24 cellular contexts compared by ENCODE assay signal in genomic region chr7:129159539-129159938, GRCh38. TPM values are rescaled to one million over a fixed set of nuclear protein-coding genes. Genes with fewer than 3 reads are reported as not detected.
"Had no signal": no experiment of that assay in that cellular context is flagged by ENCODE, and none has a peak within 500 bp of the region (broad histone marks: within the 10 kb centered on the region; RNA-seq: fewer than 3 reads in every experiment).

No MANE protein-coding gene starts in this region.

- H3K27ac ChIP-seq: body of pancreas, thoracic aorta, vagina, VCaP had no signal

- H3K9me3 ChIP-seq: body of pancreas, mucosa of descending colon, thoracic aorta, vagina had no signal

- H3K9me3 Mint-ChIP-seq: activated CD4-positive, alpha-beta T cell treated with anti-CD3 and anti-CD28 coated beads, Interleukin-2, amount 10 ng/mL, durations not matched to agents 7 days and 5 days; activated CD8-positive, alpha-beta T cell treated with anti-CD3 and anti-CD28 coated beads for 36 hours; activated naive CD8-positive, alpha-beta T cell treated with anti-CD3 and anti-CD28 coated beads, Interleukin-2, amount 50 U/mL, for 24 hours; activated T-helper 1 cell treated with anti-CD3 and anti-CD28 coated beads, Interleukin-12 subunit alpha, Interleukin-12 subunit beta, Interleukin-2, Interleukin-4 antibody, amounts not matched to agents 30 ng/mL and 10 ng/mL and 1 ng/mL, durations not matched to agents 14 hours and 24 hours and 36 hours; natural killer cell; T-cell; T-helper 2 cell treated with Interferon-gamma antibody and Interleukin-4, amounts not matched to agents 5 μg/mL and 100 μg/mL, for 36 hours; type B pancreatic cell had no signal

- H3K36me3 Mint-ChIP-seq: natural killer cell, T-cell, type B pancreatic cell had no signal

- H3K4me3 Mint-ChIP-seq: activated CD4-positive, alpha-beta T cell treated with anti-CD3 and anti-CD28 coated beads, Interleukin-2, amount 10 ng/mL, durations not matched to agents 7 days and 5 days; activated CD8-positive, alpha-beta T cell treated with anti-CD3 and anti-CD28 coated beads for 36 hours; activated naive CD8-positive, alpha-beta T cell treated with anti-CD3 and anti-CD28 coated beads, Interleukin-2, amount 50 U/mL, for 24 hours; activated T-helper 1 cell treated with anti-CD3 and anti-CD28 coated beads, Interleukin-12 subunit alpha, Interleukin-12 subunit beta, Interleukin-2, Interleukin-4 antibody, amounts not matched to agents 30 ng/mL and 10 ng/mL and 1 ng/mL, durations not matched to agents 14 hours and 24 hours and 36 hours; natural killer cell; T-cell; T-helper 2 cell treated with Interferon-gamma antibody and Interleukin-4, amounts not matched to agents 5 μg/mL and 100 μg/mL, for 36 hours; type B pancreatic cell had no signal

- H3K4me1 ChIP-seq: body of pancreas, vagina had no signal

- DNase-seq: activated CD4-positive, alpha-beta T cell treated with anti-CD3 and anti-CD28 coated beads, Interleukin-2, amount 10 ng/mL, durations not matched to agents 7 days and 5 days; activated CD4-positive, CD25-positive, alpha-beta regulatory T cell treated with anti-CD3 and anti-CD28 coated beads, Interleukin-2, amount 50 U/mL, for 72 hours; activated CD8-positive, alpha-beta T cell treated with anti-CD3 and anti-CD28 coated beads for 36 hours; activated gamma-delta T cell; activated naive CD4-positive, alpha-beta T cell treated with anti-CD3 and anti-CD28 coated beads, Interleukin-2, amount 50 U/mL, for 16 hours; activated naive CD8-positive, alpha-beta T cell treated with anti-CD3 and anti-CD28 coated beads, Interleukin-2, amount 50 U/mL, for 24 hours; caudate nucleus; dermis blood vessel endothelial cell; effector CD8-positive, alpha-beta T cell; foreskin melanocyte; mucosa of descending colon; natural killer cell; small intestine; stimulated activated naive CD4-positive, alpha-beta T cell treated with Interleukin-2 at 50 U/mL for 16 hours; T-cell had no signal

- H3K27ac Mint-ChIP-seq: activated CD4-positive, alpha-beta T cell treated with anti-CD3 and anti-CD28 coated beads, Interleukin-2, amount 10 ng/mL, durations not matched to agents 7 days and 5 days; activated CD8-positive, alpha-beta T cell treated with anti-CD3 and anti-CD28 coated beads for 36 hours; activated naive CD8-positive, alpha-beta T cell treated with anti-CD3 and anti-CD28 coated beads, Interleukin-2, amount 50 U/mL, for 24 hours; activated T-helper 1 cell treated with anti-CD3 and anti-CD28 coated beads, Interleukin-12 subunit alpha, Interleukin-12 subunit beta, Interleukin-2, Interleukin-4 antibody, amounts not matched to agents 30 ng/mL and 10 ng/mL and 1 ng/mL, durations not matched to agents 14 hours and 24 hours and 36 hours; natural killer cell; progenitor cell of endocrine pancreas; T-cell; T-helper 2 cell treated with Interferon-gamma antibody and Interleukin-4, amounts not matched to agents 5 μg/mL and 100 μg/mL, for 36 hours; type B pancreatic cell had no signal

- H3K4me3 ChIP-seq: body of pancreas, mucosa of descending colon, thoracic aorta, vagina had no signal

- H3K4me1 Mint-ChIP-seq: activated CD4-positive, alpha-beta T cell treated with anti-CD3 and anti-CD28 coated beads, Interleukin-2, amount 10 ng/mL, durations not matched to agents 7 days and 5 days; activated naive CD8-positive, alpha-beta T cell treated with anti-CD3 and anti-CD28 coated beads, Interleukin-2, amount 50 U/mL, for 24 hours; natural killer cell had no signal

- H3K36me3 ChIP-seq: thoracic aorta, vagina had no signal

- H3K27me3 Mint-ChIP-seq: activated CD4-positive, alpha-beta T cell treated with anti-CD3 and anti-CD28 coated beads, Interleukin-2, amount 10 ng/mL, durations not matched to agents 7 days and 5 days; activated CD8-positive, alpha-beta T cell treated with anti-CD3 and anti-CD28 coated beads for 36 hours; activated naive CD8-positive, alpha-beta T cell treated with anti-CD3 and anti-CD28 coated beads, Interleukin-2, amount 50 U/mL, for 24 hours; progenitor cell of endocrine pancreas; T-cell had no signal

- ATAC-seq: activated CD8-positive, alpha-beta T cell treated with anti-CD3 and anti-CD28 coated beads for 36 hours; activated naive CD8-positive, alpha-beta T cell treated with anti-CD3 and anti-CD28 coated beads, Interleukin-2, amount 50 U/mL, for 24 hours; body of pancreas; esophagus mucosa; mucosa of descending colon; natural killer cell; T-cell had no signal

- H3K27me3 ChIP-seq: body of pancreas, vagina had no signal

RNA-seq across cellular contexts. Expression of gene TSPAN33, which starts 15.0 kb away (rescaled TPM):
- total RNA-seq: dermis blood vessel endothelial cell had no signal

RNA-seq across cellular contexts. Expression of gene SMO, which starts 28.9 kb away (rescaled TPM):
- total RNA-seq: activated CD4-positive, alpha-beta T cell treated with anti-CD3 and anti-CD28 coated beads, Interleukin-2, amount 10 ng/mL, durations not matched to agents 7 days and 5 days had no signal
